1 cellular context compared by ENCODE assay signal in the genomic region with DNA sequence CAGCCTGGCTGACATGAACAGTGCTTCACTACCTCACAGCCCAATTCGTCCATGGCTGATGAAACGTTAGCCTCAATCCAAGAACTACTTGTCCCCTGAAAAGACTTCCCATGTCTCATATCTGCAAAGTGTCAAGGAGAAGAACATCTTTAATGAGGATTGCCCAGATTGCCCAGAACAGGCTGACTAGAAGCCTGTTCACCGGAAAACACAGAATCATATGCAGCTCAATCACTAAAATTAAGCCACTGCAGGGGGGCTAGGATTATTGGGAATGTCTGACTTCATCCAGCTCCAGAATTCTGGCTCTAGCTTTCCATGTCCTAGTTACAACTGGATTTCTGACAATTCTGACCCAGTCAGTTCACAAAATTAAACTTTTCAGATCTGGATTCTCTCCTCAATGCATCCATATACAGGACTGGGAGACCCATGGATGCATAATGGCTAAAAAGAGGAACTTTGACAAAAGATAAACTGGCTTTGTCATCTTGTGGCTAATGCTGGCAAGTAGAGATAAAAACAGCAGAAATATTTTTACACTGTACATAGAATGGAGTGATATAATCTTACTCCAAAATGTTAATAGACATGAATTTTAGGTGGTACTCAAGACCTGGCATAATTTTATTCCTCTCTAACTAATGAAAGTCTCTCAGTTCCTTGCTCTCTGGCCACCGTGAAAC.
A peak's percentile ranks its signal among the peaks of the same experiment; 100 is the strongest.
TF ChIP-seq lines count a peak whose summit lies in the region.

No MANE protein-coding gene starts in this region.

TF ChIP-seq in K562, 482 proteins besides CTCF, POLR2A, EP300 and RAD21 (continued from another document and continues in another):
- TF ChIP-seq ZBTB43 (CRISPR knock-in tag; IDR thresholded peaks at IDR 0.05) (no peak), MAFG (tag; conservative IDR thresholded peaks at IDR 0.05) (0 out of 2 replicates have a peak, but pooled peaks have one; percentile 10), MYNN (IDR thresholded peaks at IDR 0.05) (no peak), MYNN (CRISPR knock-in tag; IDR thresholded peaks at IDR 0.05) (no peak), ETS1 (conservative IDR thresholded peaks at IDR 0.05; ENCODE audit: control insufficient read depth, low read depth, low read length) (no peak), CBX1 (IDR thresholded peaks at IDR 0.05; ENCODE audit: low read depth) (no peak), NFRKB (IDR thresholded peaks at IDR 0.05; ENCODE audit: low read depth) (no peak), RNF219 (CRISPR knock-in tag; IDR thresholded peaks at IDR 0.05) (no peak), SIX5 (IDR thresholded peaks at IDR 0.05; ENCODE audit: borderline replicate concordance in 1 of 2, insufficient read depth in 1 of 2, low read depth in 1 of 2, low read length in 2 of 2) (no peak), COPS2 (conservative IDR thresholded peaks at IDR 0.05) (no peak), ZNF717 (CRISPR knock-in tag; IDR thresholded peaks at IDR 0.05) (no peak), ARID1B (IDR thresholded peaks at IDR 0.05) (peak; percentile 91), ATF4 (CRISPR knock-in tag; IDR thresholded peaks at IDR 0.05) (peak; percentile 48; the same call in 1 of the 2 replicates), CBX8 (IDR thresholded peaks at IDR 0.05; ENCODE audit: borderline replicate concordance, extremely low read depth, low read depth, low read length, poor library complexity, severe bottlenecking) (no peak), BMI1 (IDR thresholded peaks at IDR 0.05; ENCODE audit: low read length) (no peak), CEBPB (tag; IDR thresholded peaks at IDR 0.05) (no peak), HMG20A (CRISPR knock-in tag; conservative IDR thresholded peaks at IDR 0.05) (peak; percentile 59; the same call in 1 of the 2 replicates), YY1 (IDR thresholded peaks at IDR 0.05; ENCODE audit: borderline replicate concordance in 1 of 3, control insufficient read depth in 1 of 3, extremely low read depth in 1 of 3, insufficient read depth in 3 of 3, insufficient read length in 1 of 3, insufficient replicate concordance in 2 of 3, low read depth in 1 of 3, low read length in 2 of 3) (no peak), CAMTA2 (CRISPR knock-in tag; conservative IDR thresholded peaks at IDR 0.05) (no peak), E2F1 (CRISPR knock-in tag; IDR thresholded peaks at IDR 0.05) (no peak), SPI1 (IDR thresholded peaks at IDR 0.05; ENCODE audit: borderline replicate concordance, low read depth, low read length) (0 out of 2 replicates have a peak, but pooled peaks have one; percentile 8), NR2C2 (CRISPR knock-in tag; IDR thresholded peaks at IDR 0.05) (no peak), NR2C2 (tag; IDR thresholded peaks at IDR 0.05) (no peak)
- TF ChIP-seq, protein P1, sequence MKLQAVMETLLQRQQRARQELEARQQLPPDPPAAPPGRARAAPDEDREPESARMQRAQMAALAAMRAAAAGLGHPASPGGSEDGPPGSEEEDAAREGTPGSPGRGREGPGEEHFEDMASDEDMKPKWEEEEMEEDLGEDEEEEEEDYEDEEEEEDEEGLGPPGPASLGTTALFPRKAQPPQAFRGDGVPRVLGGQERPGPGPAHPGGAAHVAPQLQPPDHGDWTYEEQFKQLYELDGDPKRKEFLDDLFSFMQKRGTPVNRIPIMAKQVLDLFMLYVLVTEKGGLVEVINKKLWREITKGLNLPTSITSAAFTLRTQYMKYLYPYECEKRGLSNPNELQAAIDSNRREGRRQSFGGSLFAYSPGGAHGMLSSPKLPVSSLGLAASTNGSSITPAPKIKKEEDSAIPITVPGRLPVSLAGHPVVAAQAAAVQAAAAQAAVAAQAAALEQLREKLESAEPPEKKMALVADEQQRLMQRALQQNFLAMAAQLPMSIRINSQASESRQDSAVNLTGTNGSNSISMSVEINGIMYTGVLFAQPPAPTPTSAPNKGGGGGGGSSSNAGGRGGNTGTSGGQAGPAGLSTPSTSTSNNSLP (IDR thresholded peaks at IDR 0.05; ENCODE audit: borderline replicate concordance, low read depth, low read length): 0 out of 2 replicates have a peak, but pooled peaks have one; percentile 41
- TF ChIP-seq, protein P2, sequence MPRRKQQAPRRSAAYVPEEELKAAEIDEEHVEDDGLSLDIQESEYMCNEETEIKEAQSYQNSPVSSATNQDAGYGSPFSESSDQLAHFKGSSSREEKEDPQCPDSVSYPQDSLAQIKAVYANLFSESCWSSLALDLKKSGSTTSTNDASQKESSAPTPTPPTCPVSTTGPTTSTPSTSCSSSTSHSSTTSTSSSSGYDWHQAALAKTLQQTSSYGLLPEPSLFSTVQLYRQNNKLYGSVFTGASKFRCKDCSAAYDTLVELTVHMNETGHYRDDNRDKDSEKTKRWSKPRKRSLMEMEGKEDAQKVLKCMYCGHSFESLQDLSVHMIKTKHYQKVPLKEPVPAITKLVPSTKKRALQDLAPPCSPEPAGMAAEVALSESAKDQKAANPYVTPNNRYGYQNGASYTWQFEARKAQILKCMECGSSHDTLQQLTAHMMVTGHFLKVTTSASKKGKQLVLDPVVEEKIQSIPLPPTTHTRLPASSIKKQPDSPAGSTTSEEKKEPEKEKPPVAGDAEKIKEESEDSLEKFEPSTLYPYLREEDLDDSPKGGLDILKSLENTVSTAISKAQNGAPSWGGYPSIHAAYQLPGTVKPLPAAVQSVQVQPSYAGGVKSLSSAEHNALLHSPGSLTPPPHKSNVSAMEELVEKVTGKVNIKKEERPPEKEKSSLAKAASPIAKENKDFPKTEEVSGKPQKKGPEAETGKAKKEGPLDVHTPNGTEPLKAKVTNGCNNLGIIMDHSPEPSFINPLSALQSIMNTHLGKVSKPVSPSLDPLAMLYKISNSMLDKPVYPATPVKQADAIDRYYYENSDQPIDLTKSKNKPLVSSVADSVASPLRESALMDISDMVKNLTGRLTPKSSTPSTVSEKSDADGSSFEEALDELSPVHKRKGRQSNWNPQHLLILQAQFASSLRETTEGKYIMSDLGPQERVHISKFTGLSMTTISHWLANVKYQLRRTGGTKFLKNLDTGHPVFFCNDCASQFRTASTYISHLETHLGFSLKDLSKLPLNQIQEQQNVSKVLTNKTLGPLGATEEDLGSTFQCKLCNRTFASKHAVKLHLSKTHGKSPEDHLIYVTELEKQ (CRISPR knock-in tag; IDR thresholded peaks at IDR 0.05): no peak
- TF ChIP-seq, protein P3, sequence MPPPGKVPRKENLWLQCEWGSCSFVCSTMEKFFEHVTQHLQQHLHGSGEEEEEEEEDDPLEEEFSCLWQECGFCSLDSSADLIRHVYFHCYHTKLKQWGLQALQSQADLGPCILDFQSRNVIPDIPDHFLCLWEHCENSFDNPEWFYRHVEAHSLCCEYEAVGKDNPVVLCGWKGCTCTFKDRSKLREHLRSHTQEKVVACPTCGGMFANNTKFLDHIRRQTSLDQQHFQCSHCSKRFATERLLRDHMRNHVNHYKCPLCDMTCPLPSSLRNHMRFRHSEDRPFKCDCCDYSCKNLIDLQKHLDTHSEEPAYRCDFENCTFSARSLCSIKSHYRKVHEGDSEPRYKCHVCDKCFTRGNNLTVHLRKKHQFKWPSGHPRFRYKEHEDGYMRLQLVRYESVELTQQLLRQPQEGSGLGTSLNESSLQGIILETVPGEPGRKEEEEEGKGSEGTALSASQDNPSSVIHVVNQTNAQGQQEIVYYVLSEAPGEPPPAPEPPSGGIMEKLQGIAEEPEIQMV (tag; conservative IDR thresholded peaks at IDR 0.05; ENCODE audit: low read depth): no peak
- TF ChIP-seq, protein P4, sequence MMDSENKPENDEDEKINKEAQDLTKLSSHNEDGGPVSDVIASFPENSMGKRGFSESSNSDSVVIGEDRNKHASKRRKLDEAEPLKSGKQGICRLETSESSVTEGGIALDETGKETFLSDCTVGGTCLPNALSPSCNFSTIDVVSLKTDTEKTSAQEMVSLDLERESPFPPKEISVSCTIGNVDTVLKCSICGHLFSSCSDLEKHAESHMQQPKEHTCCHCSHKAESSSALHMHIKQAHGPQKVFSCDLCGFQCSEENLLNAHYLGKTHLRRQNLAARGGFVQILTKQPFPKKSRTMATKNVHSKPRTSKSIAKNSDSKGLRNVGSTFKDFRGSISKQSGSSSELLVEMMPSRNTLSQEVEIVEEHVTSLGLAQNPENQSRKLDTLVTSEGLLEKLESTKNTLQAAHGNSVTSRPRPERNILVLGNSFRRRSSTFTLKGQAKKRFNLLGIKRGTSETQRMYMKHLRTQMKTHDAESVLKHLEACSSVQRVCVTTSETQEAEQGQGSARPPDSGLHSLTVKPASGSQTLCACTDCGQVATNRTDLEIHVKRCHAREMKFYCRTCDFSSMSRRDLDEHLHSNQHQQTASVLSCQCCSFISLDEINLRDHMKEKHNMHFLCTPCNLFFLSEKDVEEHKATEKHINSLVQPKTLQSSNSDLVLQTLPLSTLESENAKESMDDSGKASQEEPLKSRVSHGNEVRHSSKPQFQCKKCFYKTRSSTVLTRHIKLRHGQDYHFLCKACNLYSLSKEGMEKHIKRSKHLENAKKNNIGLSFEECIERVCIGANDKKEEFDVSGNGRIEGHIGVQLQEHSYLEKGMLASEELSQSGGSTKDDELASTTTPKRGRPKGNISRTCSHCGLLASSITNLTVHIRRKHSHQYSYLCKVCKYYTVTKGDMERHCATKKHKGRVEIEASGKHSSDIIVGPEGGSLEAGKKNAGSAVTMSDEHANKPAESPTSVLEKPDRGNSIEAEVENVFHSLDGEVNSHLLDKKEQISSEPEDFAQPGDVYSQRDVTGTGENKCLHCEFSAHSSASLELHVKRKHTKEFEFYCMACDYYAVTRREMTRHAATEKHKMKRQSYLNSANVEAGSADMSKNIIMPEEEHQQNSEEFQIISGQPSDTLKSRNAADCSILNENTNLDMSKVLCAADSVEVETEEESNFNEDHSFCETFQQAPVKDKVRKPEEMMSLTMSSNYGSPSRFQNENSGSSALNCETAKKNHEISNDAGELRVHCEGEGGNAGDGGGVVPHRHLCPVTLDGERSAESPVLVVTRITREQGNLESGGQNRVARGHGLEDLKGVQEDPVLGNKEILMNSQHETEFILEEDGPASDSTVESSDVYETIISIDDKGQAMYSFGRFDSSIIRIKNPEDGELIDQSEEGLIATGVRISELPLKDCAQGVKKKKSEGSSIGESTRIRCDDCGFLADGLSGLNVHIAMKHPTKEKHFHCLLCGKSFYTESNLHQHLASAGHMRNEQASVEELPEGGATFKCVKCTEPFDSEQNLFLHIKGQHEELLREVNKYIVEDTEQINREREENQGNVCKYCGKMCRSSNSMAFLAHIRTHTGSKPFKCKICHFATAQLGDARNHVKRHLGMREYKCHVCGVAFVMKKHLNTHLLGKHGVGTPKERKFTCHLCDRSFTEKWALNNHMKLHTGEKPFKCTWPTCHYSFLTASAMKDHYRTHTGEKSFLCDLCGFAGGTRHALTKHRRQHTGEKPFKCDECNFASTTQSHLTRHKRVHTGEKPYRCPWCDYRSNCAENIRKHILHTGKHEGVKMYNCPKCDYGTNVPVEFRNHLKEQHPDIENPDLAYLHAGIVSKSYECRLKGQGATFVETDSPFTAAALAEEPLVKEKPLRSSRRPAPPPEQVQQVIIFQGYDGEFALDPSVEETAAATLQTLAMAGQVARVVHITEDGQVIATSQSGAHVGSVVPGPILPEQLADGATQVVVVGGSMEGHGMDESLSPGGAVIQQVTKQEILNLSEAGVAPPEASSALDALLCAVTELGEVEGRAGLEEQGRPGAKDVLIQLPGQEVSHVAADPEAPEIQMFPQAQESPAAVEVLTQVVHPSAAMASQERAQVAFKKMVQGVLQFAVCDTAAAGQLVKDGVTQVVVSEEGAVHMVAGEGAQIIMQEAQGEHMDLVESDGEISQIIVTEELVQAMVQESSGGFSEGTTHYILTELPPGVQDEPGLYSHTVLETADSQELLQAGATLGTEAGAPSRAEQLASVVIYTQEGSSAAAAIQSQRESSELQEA (IDR thresholded peaks at IDR 0.05; ENCODE audit: low read depth): no peak
